9 cellular contexts compared by ENCODE assay signal in the genomic region with DNA sequence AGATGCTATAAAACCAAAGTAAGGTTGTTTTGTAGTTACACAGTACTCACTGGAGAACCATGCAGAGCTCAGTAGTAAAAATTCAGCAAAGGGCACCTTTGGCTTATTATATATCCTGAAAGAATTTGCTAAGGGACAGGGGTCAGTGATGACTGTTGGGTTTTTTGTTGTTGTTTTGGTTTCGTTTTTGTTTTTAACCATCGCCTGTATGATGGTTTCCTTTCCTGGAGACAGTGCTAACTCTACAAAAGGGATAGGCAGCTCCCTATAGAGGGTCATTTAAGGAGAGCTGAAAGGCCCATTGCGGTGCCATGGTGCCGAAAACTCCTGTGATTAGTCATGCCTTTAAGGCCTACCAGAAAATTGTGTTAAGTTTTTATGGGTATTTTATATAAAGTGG.
DNase-seq lines count a peak whose midpoint lies in the region; ATAC-seq and TF ChIP-seq lines count a peak whose summit lies in the region.
"Had no signal": no experiment of that assay in that cellular context is flagged by ENCODE, and none has a peak within 500 bp of the region (broad histone marks: within the 10 kb centered on the region; RNA-seq: fewer than 3 reads in every experiment).

No MANE protein-coding gene starts in this region.

- no peaks in the 10 kb centered on the region for H3K27me3 ChIP-seq in left lung

- ATAC-seq in GM18519 (IDR thresholded peaks at IDR 0.05; ENCODE audit: low FRiP score, unreplicated experiment) (peak; percentile 86), GM21529 (IDR thresholded peaks at IDR 0.05; ENCODE audit: unreplicated experiment) (peak; percentile 93), HG03439 (IDR thresholded peaks at IDR 0.05; ENCODE audit: unreplicated experiment) (peak; percentile 87), left lung (no peak), left lobe of liver (no peak)

- no peaks in the 10 kb centered on the region for H3K9me3 ChIP-seq in left lung

- no peak overlapping the region for H3K27ac ChIP-seq in left lung

- no peaks in the 10 kb centered on the region for H3K36me3 ChIP-seq in left lung

- no peak for TF ChIP-seq CTCF in left lung (IDR thresholded peaks at IDR 0.05)

- H3K4me1 ChIP-seq in left lung, result peaks cover 0 to 4% of the 10 kb centered on the region in 2 donors

- no peak overlapping the region for H3K4me3 ChIP-seq in left lung

- intact Hi-C loops in left lung (cut with DNase I), result loop anchor here in 1 of 2 donors (10.0 kb wide), 1 partner anchor 641 kb away; no protein-coding TSS in a partner anchor

- DNase-seq in fibroblast of peridontal ligament (ENCODE audit: extremely low read depth) (peak; percentile 5), OCI-M2 (lab: John Stamatoyannopoulos, UW; ENCODE audit: unreplicated experiment) (no peak), left lung (no peak), SW 1271 (lab: John Stamatoyannopoulos, UW) (no peak), left lobe of liver (ENCODE audit: low spot score) (no peak)
- DNase-seq: trophoblast cell had no signal

Comparison
In these comparisons a context has a peak if more than half of its experiments do, and no peak if none do; other contexts are left out.
1. ATAC-seq: peak in GM18519 (single experiment), GM21529 (single experiment) and HG03439 (single experiment); none in left lung (single experiment) and left lobe of liver (single experiment).